19 cellular contexts compared by ENCODE assay signal in the genomic region with DNA sequence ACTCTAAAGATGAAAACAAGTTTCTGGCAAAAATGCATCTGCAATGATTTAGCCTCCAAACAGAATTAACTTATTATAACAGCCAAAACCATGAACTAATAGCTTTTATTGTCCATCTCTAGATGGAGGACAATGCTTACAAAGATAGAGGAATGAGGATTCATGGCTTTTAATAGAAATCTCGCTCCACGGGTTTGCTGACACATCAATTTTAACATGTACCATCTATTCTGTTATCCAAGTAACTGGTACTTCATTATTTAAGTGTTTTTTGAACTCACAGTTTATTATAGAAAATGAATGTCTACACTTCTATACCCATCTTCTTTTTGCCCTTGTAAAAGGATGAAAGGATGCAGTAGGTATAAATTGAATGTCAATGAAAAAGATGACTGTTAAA.
"Had no signal": no experiment of that assay in that cellular context is flagged by ENCODE, and none has a peak within 500 bp of the region (broad histone marks: within the 10 kb centered on the region; RNA-seq: fewer than 3 reads in every experiment).

No MANE protein-coding gene starts in this region.

- H3K27ac ChIP-seq: coronary artery, dorsolateral prefrontal cortex, esophagus muscularis mucosa, foreskin keratinocyte, gastroesophageal sphincter, heart left ventricle, hepatocyte, left lung, lower lobe of right lung had no signal

- DNase-seq: dermis blood vessel endothelial cell; dorsolateral prefrontal cortex; effector CD4-positive, alpha-beta T cell; effector memory CD4-positive, alpha-beta T cell; foreskin keratinocyte; heart left ventricle; left cardiac atrium; left lung; left ventricle myocardium superior; lower lobe of right lung; mesenchymal stem cell; mucosa of descending colon; naive B cell had no signal

- H3K4me2 ChIP-seq: hepatocyte had no signal

- H2AFZ ChIP-seq: hepatocyte had no signal

- H3K36me3 ChIP-seq: left lung had no signal

- H3K9me3 ChIP-seq: esophagus muscularis mucosa, gastroesophageal sphincter, heart left ventricle, left lung, lower lobe of right lung, mucosa of descending colon had no signal

- H3K27me3 ChIP-seq: dorsolateral prefrontal cortex, esophagus muscularis mucosa, foreskin keratinocyte, gastroesophageal sphincter, heart left ventricle, hepatocyte, left lung had no signal

- FAIRE-seq: endothelial cell of umbilical vein, keratinocyte had no signal

- ATAC-seq: foreskin keratinocyte, gastroesophageal sphincter, heart left ventricle, left cardiac atrium, left lung, left ventricle myocardium superior, lower lobe of right lung, mucosa of descending colon had no signal

- H3K4me3 ChIP-seq: coronary artery, dorsolateral prefrontal cortex, esophagus muscularis mucosa, gastroesophageal sphincter, heart left ventricle, hepatocyte, left lung, lower lobe of right lung, mucosa of descending colon had no signal

- H3K4me1 ChIP-seq: foreskin keratinocyte, left lung, lower lobe of right lung had no signal
